Comparison of ENCODE assay signal across 13 cellular contexts in the genomic region with DNA sequence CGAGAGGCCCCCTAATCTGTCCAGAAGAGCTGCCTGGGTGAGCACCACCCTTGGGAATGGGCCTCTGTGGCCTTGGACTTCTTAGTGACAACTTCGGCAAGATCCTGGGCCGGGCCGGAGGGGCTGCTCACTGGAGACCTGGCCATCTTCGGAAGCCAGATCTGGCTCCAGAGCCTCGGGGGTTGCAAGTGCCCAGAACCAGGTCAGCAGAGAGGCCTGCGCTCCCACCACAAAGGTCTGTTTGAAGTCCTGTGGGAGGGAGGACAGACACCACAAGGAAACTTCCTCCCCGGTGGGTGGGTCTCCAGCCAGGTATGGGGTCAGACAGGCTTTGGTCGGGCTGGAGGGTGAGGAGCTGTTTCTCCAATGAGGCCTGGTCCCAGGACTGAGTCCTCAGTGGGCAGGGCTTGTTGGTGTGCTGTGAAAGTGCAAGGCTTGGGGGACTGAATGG.
DNase-seq lines count a peak whose midpoint lies in the region; ATAC-seq, FAIRE-seq and TF ChIP-seq lines count a peak whose summit lies in the region.
"Had no signal": no experiment of that assay in that cellular context is flagged by ENCODE, and none has a peak within 500 bp of the region (broad histone marks: within the 10 kb centered on the region; RNA-seq: fewer than 3 reads in every experiment).

No MANE protein-coding gene starts in this region.

- H3K4me3 Mint-ChIP-seq in neural crest cell: peak overlapping the region; percentile 41
- H3K4me3 Mint-ChIP-seq: stimulated activated effector memory CD8-positive, alpha-beta T cell treated with anti-CD3 and anti-CD28 coated beads, Interleukin-12 subunit alpha, Interleukin-12 subunit beta, amount 100 ng/mL, for 72 hours had no signal

- H3K9me3 Mint-ChIP-seq in neural crest cell: no peaks in the 10 kb centered on the region
- H3K9me3 Mint-ChIP-seq: CD8-positive, alpha-beta T cell; stimulated activated effector memory CD8-positive, alpha-beta T cell treated with anti-CD3 and anti-CD28 coated beads, Interleukin-12 subunit alpha, Interleukin-12 subunit beta, amount 100 ng/mL, for 72 hours had no signal

- no peak for TF ChIP-seq EP300 in tibial nerve (IDR thresholded peaks at IDR 0.05)

- H3K27ac ChIP-seq in coronary artery (peak overlapping the region; percentile 92 to 93), tibial nerve (peak overlapping the region; percentile 85 to 99 (median 96))

- 82 to 96% methylated on average over 9 of the region's 9 CpGs for WGBS in tibial nerve, 2 donors

- no peak for TF ChIP-seq CTCF in LNCaP clone FGC (IDR thresholded peaks at IDR 0.05; ENCODE audit: control insufficient read depth, extremely low read depth, insufficient read depth)
- TF ChIP-seq CTCF in coronary artery (IDR thresholded peaks at IDR 0.05): no peak
- TF ChIP-seq CTCF in neural crest cell (conservative IDR thresholded peaks at IDR 0.05): no peak
- TF ChIP-seq CTCF in tibial nerve (IDR thresholded peaks at IDR 0.05): no peak
- no peak for TF ChIP-seq CTCF in D721Med (IDR thresholded peaks at IDR 0.05; ENCODE audit: insufficient read depth, missing control alignments)

- H3K27me3 Mint-ChIP-seq in neural crest cell (ENCODE audit: low read depth): peaks cover 24% of the 10 kb centered on the region

- peaks cover 66% of the 10 kb centered on the region for H3K4me1 Mint-ChIP-seq in neural crest cell

- TF ChIP-seq POLR2A in tibial nerve (IDR thresholded peaks at IDR 0.05): no peak

- ATAC-seq in GM19328 (IDR thresholded peaks at IDR 0.05; ENCODE audit: unreplicated experiment) (no peak), GM18520 (IDR thresholded peaks at IDR 0.05; ENCODE audit: unreplicated experiment) (no peak)
- ATAC-seq: CD8-positive, alpha-beta T cell; stimulated activated effector memory CD8-positive, alpha-beta T cell treated with anti-CD3 and anti-CD28 coated beads, Interleukin-12 subunit alpha, Interleukin-12 subunit beta, amount 100 ng/mL, for 72 hours had no signal

- no peaks in the 10 kb centered on the region for H3K36me3 Mint-ChIP-seq in neural crest cell (ENCODE audit: low read depth)
- H3K36me3 Mint-ChIP-seq: CD8-positive, alpha-beta T cell; stimulated activated effector memory CD8-positive, alpha-beta T cell treated with anti-CD3 and anti-CD28 coated beads, Interleukin-12 subunit alpha, Interleukin-12 subunit beta, amount 100 ng/mL, for 72 hours had no signal

- no peak for FAIRE-seq in D721Med (lab: Jason Lieb, UNC)

- peak overlapping the region; percentile 35 for H3K4me3 ChIP-seq in LNCaP clone FGC (ENCODE audit: low read depth, low read length)
- no peak overlapping the region for H3K4me3 ChIP-seq in coronary artery
- peak overlapping the region in 1 of 4 donors; percentile 47 for H3K4me3 ChIP-seq in tibial nerve

- no peaks in the 10 kb centered on the region for H3K36me3 ChIP-seq in tibial nerve

- no peaks in the 10 kb centered on the region for H3K27me3 ChIP-seq in tibial nerve

- H3K27ac Mint-ChIP-seq in neural crest cell (ENCODE audit: unreplicated experiment): no peak overlapping the region
- H3K27ac Mint-ChIP-seq: CD8-positive, alpha-beta T cell; stimulated activated effector memory CD8-positive, alpha-beta T cell treated with anti-CD3 and anti-CD28 coated beads, Interleukin-12 subunit alpha, Interleukin-12 subunit beta, amount 100 ng/mL, for 72 hours had no signal

- H3K4me1 ChIP-seq in tibial nerve: peaks cover 0 to 90% (median 67%) of the 10 kb centered on the region in 4 donors

- no peaks in the 10 kb centered on the region for H3K9me3 ChIP-seq in tibial nerve

- no peak for DNase-seq in LNCaP clone FGC (ENCODE audit: low read depth)
- no peak for DNase-seq in coronary artery (ENCODE audit: low spot score)
- no peak for DNase-seq in neural crest cell (ENCODE audit: low read depth, low spot score)
- DNase-seq in tibial nerve (ENCODE audit: low spot score in 2 of 2): no peak
- no peak for DNase-seq in D721Med (ENCODE audit: insufficient read length, low spot score)
- no peak for DNase-seq in COR-L47 (lab: John Stamatoyannopoulos, UW)
- DNase-seq: activated CD4-positive, CD25-positive, alpha-beta regulatory T cell treated with anti-CD3 and anti-CD28 coated beads, Interleukin-2, amount 50 U/mL, for 72 hours; stimulated activated CD4-positive, alpha-beta T cell treated with anti-CD3 and anti-CD28 coated beads, Interleukin-4, amount 100 ng/mL, for 1 hour; T-helper 1 cell had no signal
